16 cellular contexts compared by ENCODE assay signal in the genomic region with DNA sequence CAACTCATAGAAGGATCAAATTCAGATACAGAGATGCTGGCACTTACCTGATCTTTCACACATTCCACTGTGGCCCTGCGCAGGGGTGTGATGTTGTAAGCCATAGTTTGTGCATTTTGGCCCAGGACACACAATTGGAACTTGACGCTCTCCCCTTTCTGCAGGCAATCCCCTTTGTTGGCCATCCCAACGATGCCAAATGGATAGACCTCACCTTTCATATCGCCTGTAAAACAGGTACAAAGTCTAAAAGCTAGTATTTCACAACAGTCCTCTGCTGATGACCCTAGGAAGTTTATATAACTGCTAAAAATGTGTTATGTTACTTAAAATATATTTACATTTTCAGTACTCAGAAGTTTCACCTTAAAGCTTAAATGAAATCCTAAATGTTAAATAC. TPM values are rescaled to one million over a fixed set of nuclear protein-coding genes. Genes with fewer than 3 reads are reported as not detected.
"Had no signal": no experiment of that assay in that cellular context is flagged by ENCODE, and none has a peak within 500 bp of the region (broad histone marks: within the 10 kb centered on the region; RNA-seq: fewer than 3 reads in every experiment).

No MANE protein-coding gene starts in this region.

- H3K27me3 ChIP-seq: uterus had no signal

- DNase-seq: activated B cell treated with CpG ODN at 0.5 μM for 24 hours; activated naive CD4-positive, alpha-beta T cell treated with Interleukin-2 at 50 U/mL for 16 hours; amniotic stem cell; endodermal cell; immature natural killer cell; left cardiac atrium; stimulated activated CD4-positive, alpha-beta T cell treated with anti-CD3 and anti-CD28 coated beads, Interleukin-15, amount 100 ng/mL, for 24 hours; stimulated activated CD4-positive, alpha-beta T cell treated with anti-CD3 and anti-CD28 coated beads, Interleukin-4, amount 100 ng/mL, for 24 hours; T-helper 2 cell; uterus had no signal

- ATAC-seq: left cardiac atrium had no signal

- H3K27ac ChIP-seq: uterus had no signal

- H3K9me3 Mint-ChIP-seq: activated B cell treated with CpG ODN at 0.5 μM for 24 hours; activated T-helper 1 cell treated with anti-CD3 and anti-CD28 coated beads, Interleukin-12 subunit alpha, Interleukin-12 subunit beta, Interleukin-2, Interleukin-4 antibody, amounts not matched to agents 30 ng/mL and 10 ng/mL and 1 ng/mL, durations not matched to agents 14 hours and 24 hours and 36 hours; brain; central memory CD8-positive, alpha-beta T cell; dendritic cell treated with granulocyte-macrophage colony-stimulating factor and Interleukin-4, amounts not matched to agents 40 ng/mL and 50 ng/mL, for 4 days; endodermal cell; immature natural killer cell had no signal

- H3K4me3 ChIP-seq: uterus had no signal

- H3K36me3 ChIP-seq: uterus had no signal

- H3K9me3 ChIP-seq: uterus had no signal

- H3K27me3 Mint-ChIP-seq: activated B cell treated with CpG ODN at 0.5 μM for 24 hours; central memory CD8-positive, alpha-beta T cell; dendritic cell treated with granulocyte-macrophage colony-stimulating factor and Interleukin-4, amounts not matched to agents 40 ng/mL and 50 ng/mL, for 4 days had no signal

- H3K27ac Mint-ChIP-seq: activated B cell treated with CpG ODN at 0.5 μM for 24 hours; activated T-helper 1 cell treated with anti-CD3 and anti-CD28 coated beads, Interleukin-12 subunit alpha, Interleukin-12 subunit beta, Interleukin-2, Interleukin-4 antibody, amounts not matched to agents 30 ng/mL and 10 ng/mL and 1 ng/mL, durations not matched to agents 14 hours and 24 hours and 36 hours; dendritic cell treated with granulocyte-macrophage colony-stimulating factor and Interleukin-4, amounts not matched to agents 40 ng/mL and 50 ng/mL, for 4 days; endodermal cell had no signal

- H3K4me3 Mint-ChIP-seq: activated B cell treated with CpG ODN at 0.5 μM for 24 hours; activated T-helper 1 cell treated with anti-CD3 and anti-CD28 coated beads, Interleukin-12 subunit alpha, Interleukin-12 subunit beta, Interleukin-2, Interleukin-4 antibody, amounts not matched to agents 30 ng/mL and 10 ng/mL and 1 ng/mL, durations not matched to agents 14 hours and 24 hours and 36 hours; central memory CD8-positive, alpha-beta T cell; dendritic cell treated with granulocyte-macrophage colony-stimulating factor and Interleukin-4, amounts not matched to agents 40 ng/mL and 50 ng/mL, for 4 days; endodermal cell; immature natural killer cell had no signal

RNA-seq across cellular contexts. Expression of a gene that starts 25.1 kb away (rescaled TPM):
- total RNA-seq: activated B cell treated with CpG ODN at 0.5 μM for 24 hours; activated T-helper 1 cell treated with anti-CD3 and anti-CD28 coated beads, Interleukin-12 subunit alpha, Interleukin-12 subunit beta, Interleukin-2, Interleukin-4 antibody, amounts not matched to agents 30 ng/mL and 10 ng/mL and 1 ng/mL, durations not matched to agents 14 hours and 24 hours and 36 hours; endodermal cell; left cardiac atrium; osteocyte had no signal
- polyA plus RNA-seq: immature natural killer cell, neural cell had no signal
